ENCODE assay signal across 9 cellular contexts in genomic region chr11:45097721-45098493, GRCh38. TPM values are rescaled to one million over a fixed set of nuclear protein-coding genes. Genes with fewer than 3 reads are reported as not detected.
DNase-seq lines count a peak whose midpoint lies in the region; ATAC-seq and TF ChIP-seq lines count a peak whose summit lies in the region.
"Had no signal": no experiment of that assay in that cellular context is flagged by ENCODE, and none has a peak within 500 bp of the region (broad histone marks: within the 10 kb centered on the region; RNA-seq: fewer than 3 reads in every experiment).

No MANE protein-coding gene starts in this region.

- H3K4me3 Mint-ChIP-seq in activated CD8-positive, alpha-beta memory T cell treated with anti-CD3 and anti-CD28 coated beads, Interleukin-2, amount 10 ng/mL, durations not matched to agents 7 days and 5 days, result no peak overlapping the region
- H3K4me3 Mint-ChIP-seq: stimulated activated naive CD8-positive, alpha-beta T cell treated with anti-CD3 and anti-CD28 coated beads, Interleukin-15, Interleukin-2, amounts not matched to agents 100 ng/mL and 50 ng/mL, for 24 hours had no signal

- H3K36me3 ChIP-seq in heart right ventricle, result no peaks in the 10 kb centered on the region

- no peak overlapping the region for H3K27ac ChIP-seq in heart right ventricle

- H3K36me3 Mint-ChIP-seq in activated CD8-positive, alpha-beta memory T cell treated with anti-CD3 and anti-CD28 coated beads, Interleukin-2, amount 10 ng/mL, durations not matched to agents 7 days and 5 days, result no peaks in the 10 kb centered on the region

- DNase-seq in ACHN, result peak; percentile 52
- DNase-seq in Jurkat, Clone E6-1 (ENCODE audit: low read depth, low spot score), result peak; percentile 64
- peak; percentile 64 for DNase-seq in activated CD8-positive, alpha-beta memory T cell treated with anti-CD3 and anti-CD28 coated beads, Interleukin-2, amount 10 ng/mL, durations not matched to agents 7 days and 5 days
- peak; percentile 61 to 76 for DNase-seq in heart right ventricle
- DNase-seq in stimulated activated CD4-positive, alpha-beta T cell treated with anti-CD3 and anti-CD28 coated beads, Interleukin-2, amount 100 ng/mL, for 48 hours, result peak; percentile 29 to 35
- DNase-seq in GM13976 (ENCODE audit: low spot score), result no peak

- peaks cover 0 to 20% (median 8%) of the 10 kb centered on the region in 9 donors for H3K4me1 ChIP-seq in heart right ventricle

- intact Hi-C loops in heart right ventricle (cut with DNase I), result no loop called here

- no peaks in the 10 kb centered on the region for H3K9me3 ChIP-seq in heart right ventricle

- ATAC-seq in activated CD8-positive, alpha-beta memory T cell treated with anti-CD3 and anti-CD28 coated beads, Interleukin-2, amount 10 ng/mL, durations not matched to agents 7 days and 5 days, result no peak
- ATAC-seq in heart right ventricle (peak in 7 of 8 donors; percentile 31 to 72 (median 58)), HG02610 (IDR thresholded peaks at IDR 0.05; ENCODE audit: unreplicated experiment) (no peak), HG02981 (IDR thresholded peaks at IDR 0.05; ENCODE audit: unreplicated experiment) (no peak)

- no peaks in the 10 kb centered on the region for H3K9me3 Mint-ChIP-seq in activated CD8-positive, alpha-beta memory T cell treated with anti-CD3 and anti-CD28 coated beads, Interleukin-2, amount 10 ng/mL, durations not matched to agents 7 days and 5 days (ENCODE audit: low read depth)
- H3K9me3 Mint-ChIP-seq: stimulated activated naive CD8-positive, alpha-beta T cell treated with anti-CD3 and anti-CD28 coated beads, Interleukin-15, Interleukin-2, amounts not matched to agents 100 ng/mL and 50 ng/mL, for 24 hours had no signal

- H3K27me3 Mint-ChIP-seq in activated CD8-positive, alpha-beta memory T cell treated with anti-CD3 and anti-CD28 coated beads, Interleukin-2, amount 10 ng/mL, durations not matched to agents 7 days and 5 days, result peaks cover 39% of the 10 kb centered on the region

- peaks cover 0 to 7% (median 0%) of the 10 kb centered on the region in 7 donors for H3K27me3 ChIP-seq in heart right ventricle

- H3K27ac Mint-ChIP-seq in activated CD8-positive, alpha-beta memory T cell treated with anti-CD3 and anti-CD28 coated beads, Interleukin-2, amount 10 ng/mL, durations not matched to agents 7 days and 5 days, result no peak overlapping the region
- H3K27ac Mint-ChIP-seq: stimulated activated naive CD8-positive, alpha-beta T cell treated with anti-CD3 and anti-CD28 coated beads, Interleukin-15, Interleukin-2, amounts not matched to agents 100 ng/mL and 50 ng/mL, for 24 hours had no signal

- H3K4me3 ChIP-seq in Jurkat, Clone E6-1 (ENCODE audit: low read length), result no peak overlapping the region
- no peak overlapping the region for H3K4me3 ChIP-seq in heart right ventricle

- H3K4me1 Mint-ChIP-seq in activated CD8-positive, alpha-beta memory T cell treated with anti-CD3 and anti-CD28 coated beads, Interleukin-2, amount 10 ng/mL, durations not matched to agents 7 days and 5 days, result peaks cover 21% of the 10 kb centered on the region

- CTCF ChIA-PET in activated CD8-positive, alpha-beta memory T cell treated with anti-CD3 and anti-CD28 coated beads, Interleukin-2, amount 10 ng/mL, durations not matched to agents 7 days and 5 days (lab: Charles Lee), result interaction anchor here (0.6 to 20.4 kb wide), 8 partner anchors 8 to 1033 kb away, joined by 3 to 622 read pairs (median 5); partner anchors contain the start of gene TP53I11

- TF ChIP-seq CTCF in heart right ventricle (IDR thresholded peaks at IDR 0.05) (no peak), GM13976 (IDR thresholded peaks at IDR 0.05; ENCODE audit: borderline replicate concordance, control extremely low read depth, extremely low read depth, insufficient read depth, missing control alignments) (no peak)

- in situ Hi-C loops in ACHN (cut with HindIII; ENCODE audit: low pct_ligation_motif_present, low pct_unique_long_range_greater_than_20kb, low sequenced_read_pairs), result no loop called here
- in situ Hi-C loops in GM13976 (cut with MboI; ENCODE audit: low sequenced_read_pairs, unreplicated experiment), result no loop called here

- 32 to 37% methylated on average over 10 of the region's 10 CpGs for WGBS in heart right ventricle, 2 donors

RNA-seq across cellular contexts. Expression of gene PRDM11, which starts 48.5 kb away (rescaled TPM):
- 4.0 TPM for polyA plus RNA-seq in Jurkat, Clone E6-1 (2012; ENCODE audit: insufficient read depth, insufficient read length)
- total RNA-seq in activated CD8-positive, alpha-beta memory T cell treated with anti-CD3 and anti-CD28 coated beads, Interleukin-2, amount 10 ng/mL, durations not matched to agents 7 days and 5 days, result 1 to 10 TPM; 2.5 to 4.6 TPM
- total RNA-seq in heart right ventricle, result 10 to 100 TPM; 10.8 to 22.0 (median 15.8) TPM
- 1 to 10 TPM; 4.6 to 7.7 TPM for polyA plus RNA-seq in heart right ventricle

Comparison
In these comparisons a context has a peak if more than half of its experiments do, and no peak if none do; other contexts are left out.
1. ATAC-seq: peak in heart right ventricle (7 of 8); none in activated CD8-positive, alpha-beta memory T cell treated with anti-CD3 and anti-CD28 coated beads, Interleukin-2, amount 10 ng/mL, durations not matched to agents 7 days and 5 days (single experiment), HG02610 (single experiment) and HG02981 (single experiment).